Comparison of ENCODE assay signal across 25 cellular contexts in genomic region chrX:87468941-87469340, GRCh38. TPM values are rescaled to one million over a fixed set of nuclear protein-coding genes. Genes with fewer than 3 reads are reported as not detected.
"Had no signal": no experiment of that assay in that cellular context is flagged by ENCODE, and none has a peak within 500 bp of the region (broad histone marks: within the 10 kb centered on the region; RNA-seq: fewer than 3 reads in every experiment).

No MANE protein-coding gene starts in this region.

- DNase-seq: activated B cell treated with CpG ODN at 0.5 μM for 24 hours; activated CD4-positive, alpha-beta T cell treated with anti-CD3 and anti-CD28 coated beads for 4 hours; activated CD4-positive, alpha-beta T cell treated with anti-CD3 and anti-CD28 coated beads, Interleukin-2, amount 50 U/mL, for 4 hours; activated CD8-positive, alpha-beta memory T cell treated with anti-CD3 and anti-CD28 coated beads for 24 hours; activated effector memory CD4-positive, alpha-beta T cell treated with Interleukin-2 at 50 U/mL for 16 hours; activated naive CD4-positive, alpha-beta T cell treated with Interleukin-2 at 50 U/mL for 16 hours; activated naive CD8-positive, alpha-beta T cell treated with anti-CD3 and anti-CD28 coated beads for 36 hours; adrenal gland; caudate nucleus; cortex of kidney; effector memory CD8-positive, alpha-beta T cell; islet precursor cell; left ventricle myocardium inferior; mesendoderm; posterior cingulate gyrus; right cardiac atrium; spleen; stimulated activated naive CD4-positive, alpha-beta T cell had no signal

- H3K79me2 ChIP-seq: hepatocyte had no signal

- ATAC-seq: effector memory CD8-positive, alpha-beta T cell; gastroesophageal sphincter; natural killer cell treated with Interleukin-12 subunit alpha and Interleukin-12 subunit beta and Interleukin-15 and Interleukin-18, amount 100 ng/mL, for 72 hours; right cardiac atrium had no signal

- H3K36me3 ChIP-seq: adrenal gland, gastroesophageal sphincter, left ventricle myocardium inferior, spleen, suprapubic skin, tibial nerve had no signal

- H3K27ac ChIP-seq: adrenal gland, gastroesophageal sphincter, hepatocyte, left ventricle myocardium inferior, spleen, suprapubic skin, tibial nerve had no signal

- H3K4me2 ChIP-seq: hepatocyte had no signal

- H3K27me3 ChIP-seq: adrenal gland, gastroesophageal sphincter, hepatocyte, spleen, suprapubic skin, tibial nerve had no signal

- H3K4me3 ChIP-seq: adrenal gland, gastroesophageal sphincter, hepatocyte, left ventricle myocardium inferior, lung, spleen, suprapubic skin, tibial nerve had no signal

- H2AFZ ChIP-seq: hepatocyte had no signal

- H3K4me1 ChIP-seq: gastroesophageal sphincter, left ventricle myocardium inferior, spleen, suprapubic skin, tibial nerve had no signal

- H3K9me3 ChIP-seq: adrenal gland, gastroesophageal sphincter, suprapubic skin, tibial nerve had no signal

RNA-seq across cellular contexts. Expression of gene KLHL4, which starts 48.7 kb away (rescaled TPM):
- total RNA-seq: activated B cell treated with CpG ODN at 0.5 μM for 24 hours; activated naive CD8-positive, alpha-beta T cell treated with anti-CD3 and anti-CD28 coated beads for 36 hours; mononuclear cell; natural killer cell treated with Interleukin-12 subunit alpha and Interleukin-12 subunit beta and Interleukin-15 and Interleukin-18, amount 100 ng/mL, for 72 hours had no signal
